Comparison of ENCODE assay signal across 24 cellular contexts in genomic region chr15:86061581-86061980, GRCh38. TPM values are rescaled to one million over a fixed set of nuclear protein-coding genes. Genes with fewer than 3 reads are reported as not detected.
A peak's percentile ranks its signal among the peaks of the same experiment; 100 is the strongest.
DNase-seq lines count a peak whose midpoint lies in the region; FAIRE-seq and TF ChIP-seq lines count a peak whose summit lies in the region.
"Had no signal": no experiment of that assay in that cellular context is flagged by ENCODE, and none has a peak within 500 bp of the region (broad histone marks: within the 10 kb centered on the region; RNA-seq: fewer than 3 reads in every experiment).

No MANE protein-coding gene starts in this region.

- H3K4me1 ChIP-seq in neutrophil (ENCODE audit: control insufficient read depth in 1 of 2, insufficient read depth in 1 of 2, low read depth in 1 of 2, low read length in 1 of 2) (peaks cover 0 to 15% of the 10 kb centered on the region in 2 experiments), HAP-1 (no peaks in the 10 kb centered on the region)

- no peaks in the 10 kb centered on the region for H3K9me3 Mint-ChIP-seq in T-helper 2 cell treated with Interferon-gamma antibody and Interleukin-4, amounts not matched to agents 5 μg/mL and 100 μg/mL, for 36 hours
- H3K9me3 Mint-ChIP-seq: CD8-positive, alpha-beta T cell; T-cell had no signal

- H3K4me3 ChIP-seq in NB4 (ENCODE audit: low read depth, low read length) (no peak overlapping the region), WERI-Rb-1 (ENCODE audit: low read depth, low read length) (peak overlapping the region; percentile 21), neutrophil (ENCODE audit: low read depth in 1 of 2, low read length in 1 of 2) (no peak overlapping the region), brain microvascular endothelial cell (ENCODE audit: low read depth, low read length) (no peak overlapping the region), HAP-1 (no peak overlapping the region)
- H3K4me3 ChIP-seq: BLaER1 treated with 17β-estradiol and CSF1 and Interleukin-3, amounts not matched to agents 10 nM and 100 nM; GM23248; SK-N-MC had no signal

- TF ChIP-seq POLR2A in NB4 (IDR thresholded peaks at IDR 0.05; ENCODE audit: extremely low read depth, insufficient read length) (no peak), GM12892 (IDR thresholded peaks at IDR 0.05; ENCODE audit: low read depth, low read length) (no peak)

- H3K9me3 ChIP-seq in WERI-Rb-1 (ENCODE audit: severe bottlenecking) = no peaks in the 10 kb centered on the region
- H3K9me3 ChIP-seq in neutrophil = no peaks in the 10 kb centered on the region
- no peaks in the 10 kb centered on the region for H3K9me3 ChIP-seq in HAP-1
- H3K9me3 ChIP-seq: BLaER1 treated with 17β-estradiol and CSF1 and Interleukin-3, amounts not matched to agents 10 nM and 100 nM had no signal

- H3K36me3 ChIP-seq in WERI-Rb-1 (no peaks in the 10 kb centered on the region), neutrophil (no peaks in the 10 kb centered on the region), brain microvascular endothelial cell (replicated peaks) (no peaks in the 10 kb centered on the region), HAP-1 (replicated peaks) (no peaks in the 10 kb centered on the region)
- H3K36me3 ChIP-seq: BLaER1 treated with 17β-estradiol and CSF1 and Interleukin-3, amounts not matched to agents 10 nM and 100 nM had no signal

- H3K36me3 Mint-ChIP-seq in T-helper 2 cell treated with Interferon-gamma antibody and Interleukin-4, amounts not matched to agents 5 μg/mL and 100 μg/mL, for 36 hours (ENCODE audit: low read depth) = no peaks in the 10 kb centered on the region
- H3K36me3 Mint-ChIP-seq: CD8-positive, alpha-beta T cell; T-cell had no signal

- H3K27me3 ChIP-seq in WERI-Rb-1 (ENCODE audit: insufficient read depth, low read depth, severe bottlenecking) (no peaks in the 10 kb centered on the region), neutrophil (no peaks in the 10 kb centered on the region), brain microvascular endothelial cell (replicated peaks) (no peaks in the 10 kb centered on the region), HAP-1 (ENCODE audit: low read depth) (peaks cover 29% of the 10 kb centered on the region)
- H3K27me3 ChIP-seq: BLaER1 treated with 17β-estradiol and CSF1 and Interleukin-3, amounts not matched to agents 10 nM and 100 nM had no signal

- H3K4me1 Mint-ChIP-seq in T-helper 2 cell treated with Interferon-gamma antibody and Interleukin-4, amounts not matched to agents 5 μg/mL and 100 μg/mL, for 36 hours (ENCODE audit: low read depth) = no peaks in the 10 kb centered on the region
- H3K4me1 Mint-ChIP-seq: T-cell had no signal

- DNase-seq in ELF-1 (ENCODE audit: low read depth, low spot score) (peak; percentile 17), NB4 (ENCODE audit: low read depth) (peak; percentile 53), WERI-Rb-1 (peak; percentile 76), GM12892 (ENCODE audit: insufficient read length) (no peak), brain microvascular endothelial cell (no peak), HAP-1 (ENCODE audit: low spot score in 2 of 2) (no peak)
- DNase-seq in T-helper 2 cell treated with Interferon-gamma antibody and Interleukin-4, amounts not matched to agents 5 μg/mL and 100 μg/mL, for 36 hours (ENCODE audit: low spot score) = no peak
- DNase-seq: CD8-positive, alpha-beta T cell; DMS79 treated with DMSO at 0.1 percent for 48 hours; GM23248; KG1; NCI-H1048; NCI-H1436 treated with DMSO at 0.1 percent for 48 hours; NCI-H2029 treated with DMSO at 0.1 percent for 48 hours; NCI-H2171; NCI-H69; NK-92 treated with Interleukin-12 subunit alpha and Interleukin-12 subunit beta, amount 100 ng/mL, for 24 hours; OCI-M1; SHP77; T-cell had no signal

- no peak overlapping the region for H3K27ac Mint-ChIP-seq in T-helper 2 cell treated with Interferon-gamma antibody and Interleukin-4, amounts not matched to agents 5 μg/mL and 100 μg/mL, for 36 hours
- H3K27ac Mint-ChIP-seq: CD8-positive, alpha-beta T cell; T-cell had no signal

- no peak for FAIRE-seq in GM12892 (lab: Jason Lieb, UNC)
- FAIRE-seq: GM19239 had no signal

- no peak overlapping the region for H3K4me3 Mint-ChIP-seq in T-helper 2 cell treated with Interferon-gamma antibody and Interleukin-4, amounts not matched to agents 5 μg/mL and 100 μg/mL, for 36 hours
- H3K4me3 Mint-ChIP-seq: CD8-positive, alpha-beta T cell; T-cell had no signal

- H3K27me3 Mint-ChIP-seq in T-helper 2 cell treated with Interferon-gamma antibody and Interleukin-4, amounts not matched to agents 5 μg/mL and 100 μg/mL, for 36 hours (ENCODE audit: low read depth) = no peaks in the 10 kb centered on the region

- H3K27ac ChIP-seq in WERI-Rb-1 = no peak overlapping the region
- H3K27ac ChIP-seq in neutrophil = peak overlapping the region; percentile 42
- H3K27ac ChIP-seq in brain microvascular endothelial cell = no peak overlapping the region
- H3K27ac ChIP-seq: BLaER1 treated with 17β-estradiol and CSF1 and Interleukin-3, amounts not matched to agents 10 nM and 100 nM; GM23248; SK-N-MC had no signal

- no peak for TF ChIP-seq CTCF in NB4 (IDR thresholded peaks at IDR 0.05; ENCODE audit: low read depth, low read length)
- TF ChIP-seq CTCF in WERI-Rb-1 (IDR thresholded peaks at IDR 0.05; ENCODE audit: low read depth, low read length) = no peak
- TF ChIP-seq CTCF in neutrophil (IDR thresholded peaks at IDR 0.05) = no peak
- no peak for TF ChIP-seq CTCF in brain microvascular endothelial cell (IDR thresholded peaks at IDR 0.05; ENCODE audit: low read depth, low read length, missing control alignments)

- in situ Hi-C loops in brain microvascular endothelial cell (cut with HindIII; ENCODE audit: low pct_ligation_motif_present, low sequenced_read_pairs) = no loop called here
- in situ Hi-C loops in HAP-1 (cut with MboI; ENCODE audit: low sequenced_read_pairs) = no loop called here

RNA-seq across cellular contexts. Expression of gene AGBL1, which starts 18.1 kb away (rescaled TPM):
- polyA plus RNA-seq in GM12892 (2012; ENCODE audit: missing spikeins) = not detected
- polyA plus RNA-seq: GM23248 had no signal

Comparison
In these comparisons a context has a peak if more than half of its experiments do, and no peak if none do; other contexts are left out.
1. DNase-seq: peak in ELF-1 (single experiment), NB4 (single experiment) and WERI-Rb-1 (single experiment); none in GM12892 (single experiment), brain microvascular endothelial cell (single experiment), HAP-1 (0 of 2) and T-helper 2 cell treated with Interferon-gamma antibody and Interleukin-4, amounts not matched to agents 5 μg/mL and 100 μg/mL, for 36 hours (single experiment).